ENCODE assay signal across 9 cellular contexts in the genomic region with DNA sequence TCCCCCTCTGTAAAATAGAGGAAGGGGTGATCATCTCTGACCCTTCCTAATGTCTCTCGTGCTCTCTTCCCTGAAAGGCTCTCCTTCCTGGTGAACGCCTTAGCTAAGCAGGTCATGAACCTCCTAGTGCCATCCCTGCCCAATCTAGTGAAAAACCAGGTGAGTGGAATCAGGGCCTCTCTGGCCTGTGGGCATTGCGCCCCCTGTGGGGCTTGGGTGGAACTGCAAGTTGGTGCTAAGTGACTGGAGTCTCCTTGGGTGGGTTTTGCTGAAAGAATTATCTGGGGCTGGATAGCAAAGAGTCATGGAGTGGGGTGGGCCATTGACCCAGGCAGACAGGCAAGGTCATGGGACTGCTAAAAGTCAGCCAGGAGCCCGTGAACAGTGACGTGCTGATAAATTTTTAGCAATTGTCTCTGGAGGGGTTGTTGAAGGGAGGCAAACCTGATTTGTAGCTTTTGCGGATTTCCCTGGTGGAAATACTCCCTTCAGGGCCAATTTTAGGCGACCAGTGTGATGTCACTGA. TPM values are rescaled to one million over a fixed set of nuclear protein-coding genes. Genes with fewer than 3 reads are reported as not detected.
DNase-seq lines count a peak whose midpoint lies in the region; ATAC-seq, FAIRE-seq and TF ChIP-seq lines count a peak whose summit lies in the region.
"Had no signal": no experiment of that assay in that cellular context is flagged by ENCODE, and none has a peak within 500 bp of the region (broad histone marks: within the 10 kb centered on the region; RNA-seq: fewer than 3 reads in every experiment).

No MANE protein-coding gene starts in this region.

- intact Hi-C loops in heart left ventricle (cut with DNase I) (loop anchor here in 7 of 10 donors (5.0 to 10.0 kb wide), 5 partner anchors 197 to 497 kb away; no protein-coding TSS in a partner anchor), Right ventricle myocardium inferior (cut with DNase I) (loop anchor here (10.0 kb wide), 1 partner anchor 497 kb away; no protein-coding TSS in a partner anchor), esophagus muscularis mucosa (cut with DNase I) (no loop called here), pancreas (cut with DNase I) (loop anchor here in 2 of 3 donors (5.0 to 10.0 kb wide), 2 partner anchors 197 to 385 kb away; no protein-coding TSS in a partner anchor)

- no peaks in the 10 kb centered on the region for H3K9me3 ChIP-seq in heart left ventricle
- H3K9me3 ChIP-seq in esophagus muscularis mucosa: no peaks in the 10 kb centered on the region
- no peaks in the 10 kb centered on the region for H3K9me3 ChIP-seq in pancreas
- H3K9me3 ChIP-seq in upper lobe of left lung: no peaks in the 10 kb centered on the region

- TF ChIP-seq EP300 in esophagus muscularis mucosa (IDR thresholded peaks at IDR 0.05) (no peak), upper lobe of left lung (IDR thresholded peaks at IDR 0.05) (no peak)

- no peaks in the 10 kb centered on the region for H3K36me3 ChIP-seq in heart left ventricle
- no peaks in the 10 kb centered on the region for H3K36me3 ChIP-seq in esophagus muscularis mucosa
- no peaks in the 10 kb centered on the region for H3K36me3 ChIP-seq in pancreas
- H3K36me3 ChIP-seq in upper lobe of left lung: no peaks in the 10 kb centered on the region

- no peak overlapping the region for H3K27ac ChIP-seq in heart left ventricle
- H3K27ac ChIP-seq in esophagus muscularis mucosa (replicated peaks in 1 of 4): no peak overlapping the region
- H3K27ac ChIP-seq in pancreas: no peak overlapping the region
- H3K27ac ChIP-seq in upper lobe of left lung: no peak overlapping the region

- DNase-seq in heart left ventricle: peak in 1 of 5 donors; percentile 21
- no peak for DNase-seq in Right ventricle myocardium inferior (ENCODE audit: missing footprints)
- peak; percentile 16 for DNase-seq in NCI-H748 treated with DMSO at 0.1 percent for 48 hours (lab: John Stamatoyannopoulos, UW)
- DNase-seq in activated T-cell treated with anti-CD3 and anti-CD28 coated beads for 24 hours (ENCODE audit: low read depth): peak; percentile 40
- DNase-seq in esophagus muscularis mucosa (ENCODE audit: extremely low spot score): no peak
- peak; percentile 24 to 88 (median 64) for DNase-seq in pancreas
- DNase-seq in upper lobe of left lung: peak in 1 of 2 donors; percentile 58

- H3K4me1 ChIP-seq in heart left ventricle (no peaks in the 10 kb centered on the region), esophagus muscularis mucosa (no peaks in the 10 kb centered on the region), pancreas (no peaks in the 10 kb centered on the region), upper lobe of left lung (no peaks in the 10 kb centered on the region)

- H3K4me3 ChIP-seq in heart left ventricle (no peak overlapping the region), esophagus muscularis mucosa (no peak overlapping the region), pancreas (no peak overlapping the region), upper lobe of left lung (no peak overlapping the region)

- 32 to 45% (median 37%) methylated on average over 7 of the region's 7 CpGs for WGBS in heart left ventricle, 4 donors
- WGBS in esophagus muscularis mucosa: 45% methylated on average over 7 of the region's 7 CpGs
- 22 to 23% methylated on average over 7 of the region's 7 CpGs for WGBS in pancreas, 2 donors
- WGBS in upper lobe of left lung, 2 donors: 32 to 41% methylated on average over 7 of the region's 7 CpGs

- H3K27me3 ChIP-seq in heart left ventricle (peaks cover 0 to 44% (median 3%) of the 10 kb centered on the region in 9 donors), esophagus muscularis mucosa (peaks cover 0 to 53% (median 0%) of the 10 kb centered on the region in 4 donors), pancreas (peaks cover 0 to 2% (median 0%) of the 10 kb centered on the region in 4 donors), upper lobe of left lung (no peaks in the 10 kb centered on the region)

- TF ChIP-seq POLR2A in heart left ventricle (IDR thresholded peaks at IDR 0.05): no peak
- no peak for TF ChIP-seq POLR2A in esophagus muscularis mucosa (IDR thresholded peaks at IDR 0.05; ENCODE audit: low read depth)
- TF ChIP-seq POLR2A in upper lobe of left lung (IDR thresholded peaks at IDR 0.05): no peak

- FAIRE-seq in pancreas (lab: Jason Lieb, UNC): no peak

- ATAC-seq in heart left ventricle: peak in 1 of 4 donors; percentile 20
- no peak for ATAC-seq in Right ventricle myocardium inferior
- peak in 3 of 4 donors; percentile 76 to 82 (median 79) for ATAC-seq in pancreas
- ATAC-seq in upper lobe of left lung (ENCODE audit: low FRiP score in 2 of 2): peak; percentile 54 to 59
- ATAC-seq in GM21381 (IDR thresholded peaks at IDR 0.05; ENCODE audit: unreplicated experiment): no peak

- TF ChIP-seq CTCF in heart left ventricle (IDR thresholded peaks at IDR 0.05) (peak; percentile 43 to 87 (median 66)), esophagus muscularis mucosa (IDR thresholded peaks at IDR 0.05) (peak; percentile 46 to 73 (median 49)), pancreas (IDR thresholded peaks at IDR 0.05) (peak; percentile 81 to 93 (median 90)), upper lobe of left lung (IDR thresholded peaks at IDR 0.05) (peak; percentile 69 to 86 (median 81))

RNA-seq across cellular contexts. Expression of a gene that starts 8.9 kb away (rescaled TPM):
- total RNA-seq in heart left ventricle: not detected
- under 1 TPM in 1 of 2 donors, not detected in 1; 0.04 TPM for polyA plus RNA-seq in heart left ventricle
- not detected for total RNA-seq in Right ventricle myocardium inferior
- total RNA-seq in esophagus muscularis mucosa: not detected
- total RNA-seq in pancreas: under 1 TPM in 1 of 6 donors, not detected in 5; 0.32 TPM
- under 1 TPM in 1 of 2 donors, not detected in 1; 0.12 TPM for polyA plus RNA-seq in pancreas
- 100 to 1,000 TPM in 2 of 6 donors, 10 to 100 TPM in 3, 1 to 10 TPM in 1; 4.8 to 323 (median 35.3) TPM for total RNA-seq in upper lobe of left lung
- total RNA-seq: mononuclear cell had no signal

RNA-seq across cellular contexts. Expression of a gene that starts 56.1 kb away (rescaled TPM):
- total RNA-seq in heart left ventricle (not detected), Right ventricle myocardium inferior (not detected), esophagus muscularis mucosa (not detected), pancreas (not detected), upper lobe of left lung (10 to 100 TPM in 2 of 6 donors, 1 to 10 TPM in 2, under 1 TPM in 2; 0.26 to 61.8 (median 2.6) TPM)
- polyA plus RNA-seq in heart left ventricle (not detected), pancreas (not detected)
- total RNA-seq: mononuclear cell had no signal

Comparison
In these comparisons a context has a peak if more than half of its experiments do, and no peak if none do; other contexts are left out.
1. ATAC-seq: peak in pancreas (3 of 4) and upper lobe of left lung (2 of 2); none in Right ventricle myocardium inferior (single experiment) and GM21381 (single experiment).
2. DNase-seq: peak in NCI-H748 treated with DMSO at 0.1 percent for 48 hours (single experiment), activated T-cell treated with anti-CD3 and anti-CD28 coated beads for 24 hours (single experiment) and pancreas (6 of 6); none in Right ventricle myocardium inferior (single experiment) and esophagus muscularis mucosa (single experiment).
3. Peak in every context shown above with its lines, with median percentiles within 50 percentile points of each other: CTCF ChIP-seq.